In the genomic region with DNA sequence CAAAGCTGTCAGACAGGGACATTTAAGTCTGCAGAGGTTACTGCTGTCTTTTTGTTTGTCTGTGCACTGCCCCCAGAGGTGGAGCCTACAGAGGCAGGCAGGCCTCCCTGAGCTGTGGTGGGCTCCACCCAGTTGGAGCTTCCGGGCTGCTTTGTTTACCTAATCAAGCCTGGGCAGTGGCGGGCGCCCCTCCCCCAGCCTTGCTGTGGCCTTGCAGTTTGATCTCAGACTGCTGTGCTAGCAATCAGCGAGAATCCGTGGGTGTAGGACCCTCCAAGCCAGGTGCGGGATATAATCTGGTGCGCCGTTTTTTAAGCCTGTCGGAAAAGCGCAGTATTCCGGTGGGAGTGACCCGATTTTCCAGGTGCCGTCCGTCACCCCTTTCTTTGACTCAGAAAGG, we compare ENCODE assay signal across 6 cellular contexts.
DNase-seq lines count a peak whose midpoint lies in the region; ATAC-seq, FAIRE-seq and TF ChIP-seq lines count a peak whose summit lies in the region.
"Not testable (repeated sequence)": the region's sequence is repeated elsewhere in the genome, so short reads cannot be mapped to it uniquely, and the experiment has no call there.

No MANE protein-coding gene starts in this region.

- peaks cover 26% of the 10 kb centered on the region for H3K4me1 Mint-ChIP-seq in WTC11
- not testable (repeated sequence) for H3K4me1 Mint-ChIP-seq in glutamatergic neuron (ENCODE audit: low read depth, unreplicated experiment); neural crest cell

- H3K27ac Mint-ChIP-seq in WTC11 (peak overlapping the region; percentile 96), neural crest cell (ENCODE audit: unreplicated experiment) (peak overlapping the region; percentile 94)
- H3K27ac Mint-ChIP-seq in glutamatergic neuron (ENCODE audit: unreplicated experiment): not testable (repeated sequence)

- H2AFZ ChIP-seq in HepG2 (ENCODE audit: low read length): not testable (repeated sequence)

- POLR2A ChIA-PET in WTC11 (lab: Charles Lee): not testable (repeated sequence)
- POLR2A ChIA-PET in HepG2 (lab: Yijun Ruan, JAX): interaction anchor here (0.9 kb wide), 1 partner anchor 135 kb away, joined by 3 read pairs; the partner anchor contains the start of gene MARCHF3

- not testable (repeated sequence) for H3K79me2 ChIP-seq in HepG2 (ENCODE audit: insufficient read depth, low read length)

- not testable (repeated sequence) for H3K36me3 ChIP-seq in ES-I3 (ENCODE audit: insufficient read depth, low read length); HUES64 (ENCODE audit: insufficient read depth, low read length); HepG2 (replicated peaks in 1 of 2; ENCODE audit: control insufficient read depth in 1 of 2, insufficient read depth in 2 of 2, low read length in 2 of 2)

- peak overlapping the region; percentile 26; the same call in 1 of the 2 replicates for H3K4me3 ChIP-seq in HUES64 (ENCODE audit: low read length)
- H3K4me3 ChIP-seq in HepG2 (replicated peaks in 1 of 3; ENCODE audit: insufficient read depth in 1 of 3, low read depth in 2 of 3, low read length in 3 of 3): not testable (repeated sequence)

- TF ChIP-seq CTCF in WTC11 (IDR thresholded peaks at IDR 0.05); glutamatergic neuron (IDR thresholded peaks at IDR 0.05; ENCODE audit: partially characterized antibody, unreplicated experiment); neural crest cell (conservative IDR thresholded peaks at IDR 0.05): not testable (repeated sequence)
- TF ChIP-seq CTCF in HepG2 (CRISPR knock-in tag; IDR thresholded peaks at IDR 0.05): peak; percentile 33

- intact Hi-C loops in HepG2 (cut with micrococcal nuclease; ENCODE audit: unreplicated experiment): not testable (repeated sequence)

- CTCF ChIA-PET in WTC11 (lab: Charles Lee); HepG2 (lab: Yijun Ruan, JAX; ENCODE audit: low intra/inter-chr PET ratio, low total read pairs): not testable (repeated sequence)

- not testable (repeated sequence) for H3K9me3 ChIP-seq in ES-I3 (ENCODE audit: control insufficient read depth, insufficient read depth, low read length); HUES64 (ENCODE audit: insufficient read depth, low read depth, low read length); HepG2 (ENCODE audit: low read length)

- BruUV-seq in HepG2 (replicated peaks; lab: Mats Ljungman, UMichigan): not testable (repeated sequence)

- H3K4me2 ChIP-seq in HepG2 (ENCODE audit: low read depth, low read length): not testable (repeated sequence)

- peaks cover 17% of the 10 kb centered on the region for H3K9me3 Mint-ChIP-seq in WTC11
- not testable (repeated sequence) for H3K9me3 Mint-ChIP-seq in glutamatergic neuron (ENCODE audit: unreplicated experiment); neural crest cell

- not testable (repeated sequence) for H3K27me3 Mint-ChIP-seq in WTC11 (ENCODE audit: low read depth); glutamatergic neuron (ENCODE audit: unreplicated experiment); neural crest cell (ENCODE audit: low read depth)

- not testable (repeated sequence) for H4K20me1 ChIP-seq in HepG2 (ENCODE audit: insufficient read depth, low read length)

- peak overlapping the region; percentile 2; the same call in 1 of the 2 replicates for H3K9ac ChIP-seq in ES-I3 (ENCODE audit: low read depth, low read length)
- H3K9ac ChIP-seq in HUES64 (ENCODE audit: low read depth, low read length); HepG2 (ENCODE audit: insufficient read depth, low read depth, low read length): not testable (repeated sequence)

- not testable (repeated sequence) for TF ChIP-seq POLR2A in HepG2 (IDR thresholded peaks at IDR 0.05; ENCODE audit: insufficient read depth in 1 of 2, low read depth in 2 of 2, low read length in 2 of 2)

- in situ Hi-C loops in HepG2 (cut with HindIII; ENCODE audit: extremely low pct_ligation_motif_present, low pct_unique_long_range_greater_than_20kb): not testable (repeated sequence)

- H3K27me3 ChIP-seq in HUES64 (ENCODE audit: insufficient read depth, low read length); HepG2 (ENCODE audit: control insufficient read depth in 1 of 2, insufficient read depth in 2 of 2, low read length in 2 of 2): not testable (repeated sequence)

- H3K4me1 ChIP-seq in ES-I3 (ENCODE audit: insufficient read depth, low read length); HUES64 (ENCODE audit: insufficient read depth, low read length); HepG2 (ENCODE audit: insufficient read depth, low read length): not testable (repeated sequence)

- not testable (repeated sequence) for ATAC-seq in WTC11, HepG2

- 67% methylated on average over 14 of the region's 14 CpGs for WGBS in HUES64
- 90% methylated on average over 9 of the region's 14 CpGs for WGBS in HepG2 (ENCODE audit: low lambda C conversion rate)

- H3K4me3 Mint-ChIP-seq in WTC11: peak overlapping the region; percentile 42; the same call in 1 of the 2 replicates
- not testable (repeated sequence) for H3K4me3 Mint-ChIP-seq in glutamatergic neuron (ENCODE audit: unreplicated experiment); neural crest cell

- TF ChIP-seq EP300 in HepG2 (IDR thresholded peaks at IDR 0.05; ENCODE audit: low read depth in 2 of 2, low read length in 2 of 2); HepG2 (CRISPR knock-in tag; IDR thresholded peaks at IDR 0.05; ENCODE audit: borderline replicate concordance): not testable (repeated sequence)

- H3K27ac ChIP-seq in HUES64 (ENCODE audit: low read depth, low read length): 0 out of 2 replicates have a peak overlapping the region, but pooled peaks have one; percentile 45
- not testable (repeated sequence) for H3K27ac ChIP-seq in HepG2 (ENCODE audit: extremely low read length, insufficient read depth, low read length)

- not testable (repeated sequence) for TF ChIP-seq RAD21 in HepG2 (CRISPR knock-in tag; IDR thresholded peaks at IDR 0.05)

- not testable (repeated sequence) for FAIRE-seq in HepG2 (lab: Jason Lieb, UNC)

- DNase-seq in WTC11 (ENCODE audit: low spot score) (peak; percentile 83), glutamatergic neuron (peak; percentile 29), HepG2 (ENCODE audit: low spot score) (peak; percentile 12), neural crest cell (ENCODE audit: low read depth, low spot score) (peak; percentile 10)

- peaks cover 26% of the 10 kb centered on the region for H3K36me3 Mint-ChIP-seq in WTC11
- H3K36me3 Mint-ChIP-seq in glutamatergic neuron (ENCODE audit: unreplicated experiment): not testable (repeated sequence)
- peaks cover 18% of the 10 kb centered on the region for H3K36me3 Mint-ChIP-seq in neural crest cell (ENCODE audit: low read depth)

TF ChIP-seq in WTC11, 78 proteins besides CTCF, POLR2A, EP300 and RAD21 (continues in another document):
- 0 out of 2 replicates have a peak, but pooled peaks have one; percentile 26 for TF ChIP-seq TEAD1 (CRISPR knock-in tag; IDR thresholded peaks at IDR 0.05)
- TF ChIP-seq, protein P1, sequence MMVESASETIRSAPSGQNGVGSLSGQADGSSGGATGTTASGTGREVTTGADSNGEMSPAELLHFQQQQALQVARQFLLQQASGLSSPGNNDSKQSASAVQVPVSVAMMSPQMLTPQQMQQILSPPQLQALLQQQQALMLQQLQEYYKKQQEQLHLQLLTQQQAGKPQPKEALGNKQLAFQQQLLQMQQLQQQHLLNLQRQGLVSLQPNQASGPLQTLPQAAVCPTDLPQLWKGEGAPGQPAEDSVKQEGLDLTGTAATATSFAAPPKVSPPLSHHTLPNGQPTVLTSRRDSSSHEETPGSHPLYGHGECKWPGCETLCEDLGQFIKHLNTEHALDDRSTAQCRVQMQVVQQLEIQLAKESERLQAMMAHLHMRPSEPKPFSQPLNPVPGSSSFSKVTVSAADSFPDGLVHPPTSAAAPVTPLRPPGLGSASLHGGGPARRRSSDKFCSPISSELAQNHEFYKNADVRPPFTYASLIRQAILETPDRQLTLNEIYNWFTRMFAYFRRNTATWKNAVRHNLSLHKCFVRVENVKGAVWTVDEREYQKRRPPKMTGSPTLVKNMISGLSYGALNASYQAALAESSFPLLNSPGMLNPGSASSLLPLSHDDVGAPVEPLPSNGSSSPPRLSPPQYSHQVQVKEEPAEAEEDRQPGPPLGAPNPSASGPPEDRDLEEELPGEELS (CRISPR knock-in tag; IDR thresholded peaks at IDR 0.05): peak; percentile 72

TF ChIP-seq in HepG2, 621 proteins besides CTCF, POLR2A, EP300 and RAD21 (continues in another document):
- TF ChIP-seq CBX5 (CRISPR knock-in tag; IDR thresholded peaks at IDR 0.05; ENCODE audit: borderline replicate concordance): 0 out of 2 replicates have a peak, but pooled peaks have one; percentile 43
- peak; percentile 29; the same call in 1 of the 2 replicates for TF ChIP-seq HDAC2 (CRISPR knock-in tag; IDR thresholded peaks at IDR 0.05)
- peak; percentile 90 for TF ChIP-seq ZMYM4 (CRISPR knock-in tag; IDR thresholded peaks at IDR 0.05)
- TF ChIP-seq ZNF549 (CRISPR knock-in tag; IDR thresholded peaks at IDR 0.05): 0 out of 2 replicates have a peak, but pooled peaks have one; percentile 76
- TF ChIP-seq ZBTB38 (CRISPR knock-in tag; IDR thresholded peaks at IDR 0.05): peak; percentile 89
- TF ChIP-seq RXRB (CRISPR knock-in tag; IDR thresholded peaks at IDR 0.05; ENCODE audit: borderline replicate concordance): 0 out of 2 replicates have a peak, but pooled peaks have one; percentile 19
- TF ChIP-seq KAT8 (CRISPR knock-in tag; IDR thresholded peaks at IDR 0.05): 0 out of 2 replicates have a peak, but pooled peaks have one; percentile 40

Comparison
In these comparisons a context has a peak if more than half of its experiments do, and no peak if none do; other contexts are left out.
1. DNase-seq: peak in every context shown above with its lines; median percentile 83 in WTC11; 29 in glutamatergic neuron; 12 in HepG2; 10 in neural crest cell.